In genomic region chr22:43897751-43898261, GRCh38 we compare ENCODE assay signal across 11 cellular contexts. TPM values are rescaled to one million over a fixed set of nuclear protein-coding genes. Genes with fewer than 3 reads are reported as not detected.
DNase-seq lines count a peak whose midpoint lies in the region; ATAC-seq and TF ChIP-seq lines count a peak whose summit lies in the region.
"Had no signal": no experiment of that assay in that cellular context is flagged by ENCODE, and none has a peak within 500 bp of the region (broad histone marks: within the 10 kb centered on the region; RNA-seq: fewer than 3 reads in every experiment).

No MANE protein-coding gene starts in this region.

- H3K4me3 Mint-ChIP-seq in activated naive CD4-positive, alpha-beta T cell treated with anti-CD3 and anti-CD28 coated beads for 36 hours, result no peak overlapping the region
- no peak overlapping the region for H3K4me3 Mint-ChIP-seq in progenitor cell of endocrine pancreas (ENCODE audit: low read depth)

- H3K36me3 Mint-ChIP-seq in activated naive CD4-positive, alpha-beta T cell treated with anti-CD3 and anti-CD28 coated beads, Interleukin-2, amount 50 U/mL, for 72 hours, result no peaks in the 10 kb centered on the region
- no peaks in the 10 kb centered on the region for H3K36me3 Mint-ChIP-seq in activated naive CD4-positive, alpha-beta T cell treated with anti-CD3 and anti-CD28 coated beads for 36 hours (ENCODE audit: low read depth)
- no peaks in the 10 kb centered on the region for H3K36me3 Mint-ChIP-seq in progenitor cell of endocrine pancreas (ENCODE audit: insufficient read depth)

- DNase-seq in activated naive CD4-positive, alpha-beta T cell treated with anti-CD3 and anti-CD28 coated beads, Interleukin-2, amount 50 U/mL, for 72 hours (ENCODE audit: low spot score in 2 of 2), result no peak
- no peak for DNase-seq in activated naive CD4-positive, alpha-beta T cell treated with anti-CD3 and anti-CD28 coated beads for 36 hours
- DNase-seq in RKO (ENCODE audit: low spot score) (peak; percentile 20), fibroblast of peridontal ligament (ENCODE audit: extremely low read depth) (peak; percentile 66), sciatic nerve (ENCODE audit: low spot score) (no peak), progenitor cell of endocrine pancreas (ENCODE audit: low spot score, unreplicated experiment) (no peak)
- DNase-seq: activated gamma-delta T cell treated with Interleukin-2 at 50 U/mL for 16 hours; BE2C; stimulated activated naive CD4-positive, alpha-beta T cell treated with Interleukin-2 at 50 U/mL for 16 hours had no signal

- H3K9me3 Mint-ChIP-seq in activated naive CD4-positive, alpha-beta T cell treated with anti-CD3 and anti-CD28 coated beads, Interleukin-2, amount 50 U/mL, for 72 hours, result no peaks in the 10 kb centered on the region
- no peaks in the 10 kb centered on the region for H3K9me3 Mint-ChIP-seq in activated naive CD4-positive, alpha-beta T cell treated with anti-CD3 and anti-CD28 coated beads for 36 hours
- H3K9me3 Mint-ChIP-seq in progenitor cell of endocrine pancreas (ENCODE audit: low read depth), result no peaks in the 10 kb centered on the region

- intact Hi-C loops in activated naive CD4-positive, alpha-beta T cell treated with anti-CD3 and anti-CD28 coated beads for 36 hours (cut with micrococcal nuclease), result no loop called here
- intact Hi-C loops in sciatic nerve (cut with DNase I), result no loop called here

- no peak overlapping the region for H3K27ac Mint-ChIP-seq in activated naive CD4-positive, alpha-beta T cell treated with anti-CD3 and anti-CD28 coated beads, Interleukin-2, amount 50 U/mL, for 72 hours
- H3K27ac Mint-ChIP-seq in activated naive CD4-positive, alpha-beta T cell treated with anti-CD3 and anti-CD28 coated beads for 36 hours, result no peak overlapping the region
- H3K27ac Mint-ChIP-seq in progenitor cell of endocrine pancreas, result no peak overlapping the region

- no peaks in the 10 kb centered on the region for H3K4me1 Mint-ChIP-seq in activated naive CD4-positive, alpha-beta T cell treated with anti-CD3 and anti-CD28 coated beads for 36 hours (ENCODE audit: low read depth)
- peaks cover 1% of the 10 kb centered on the region for H3K4me1 Mint-ChIP-seq in progenitor cell of endocrine pancreas (ENCODE audit: low read depth)

- TF ChIP-seq CTCF in progenitor cell of endocrine pancreas (IDR thresholded peaks at IDR 0.05; ENCODE audit: unreplicated experiment), result no peak

- CTCF ChIA-PET in activated naive CD4-positive, alpha-beta T cell treated with anti-CD3 and anti-CD28 coated beads for 36 hours (lab: Charles Lee), result interaction anchor here (0.9 to 1.3 kb wide), 3 partner anchors 11 to 48 kb away, joined by 3 to 5 read pairs (median 4); no protein-coding TSS in a partner anchor

- H3K27me3 Mint-ChIP-seq in activated naive CD4-positive, alpha-beta T cell treated with anti-CD3 and anti-CD28 coated beads for 36 hours (ENCODE audit: low read depth), result peaks cover under 1% of the 10 kb centered on the region
- H3K27me3 Mint-ChIP-seq in progenitor cell of endocrine pancreas, result peaks cover 35% of the 10 kb centered on the region

- ATAC-seq in activated naive CD4-positive, alpha-beta T cell treated with anti-CD3 and anti-CD28 coated beads, Interleukin-2, amount 50 U/mL, for 72 hours, result peak; percentile 80 to 82
- peak; percentile 15 for ATAC-seq in sciatic nerve
- ATAC-seq in HG02623 (IDR thresholded peaks at IDR 0.05; ENCODE audit: unreplicated experiment), result no peak
- ATAC-seq in HG03520 (IDR thresholded peaks at IDR 0.05; ENCODE audit: unreplicated experiment), result no peak

RNA-seq across cellular contexts. Expression of gene PNPLA5, which starts 6.0 kb away (rescaled TPM):
- total RNA-seq in activated naive CD4-positive, alpha-beta T cell treated with anti-CD3 and anti-CD28 coated beads, Interleukin-2, amount 50 U/mL, for 72 hours, result not detected
- total RNA-seq in activated naive CD4-positive, alpha-beta T cell treated with anti-CD3 and anti-CD28 coated beads for 36 hours, result not detected
- total RNA-seq in sciatic nerve (not detected), progenitor cell of endocrine pancreas (not detected in 2 replicates)

RNA-seq across cellular contexts. Expression of gene PNPLA3, which starts 25.8 kb away (rescaled TPM):
- total RNA-seq in activated naive CD4-positive, alpha-beta T cell treated with anti-CD3 and anti-CD28 coated beads, Interleukin-2, amount 50 U/mL, for 72 hours, result under 1 TPM; 0.39 to 0.58 TPM
- total RNA-seq in activated naive CD4-positive, alpha-beta T cell treated with anti-CD3 and anti-CD28 coated beads for 36 hours, result under 1 TPM; 0.29 to 0.77 TPM
- total RNA-seq in sciatic nerve (7.8 TPM), progenitor cell of endocrine pancreas (11.4 and 12.2 TPM in 2 replicates)

RNA-seq across cellular contexts. Expression of gene SULT4A1, which starts 35.5 kb away (rescaled TPM):
- under 1 TPM in 1 of 2 donors, not detected in 1; 0.29 TPM for total RNA-seq in activated naive CD4-positive, alpha-beta T cell treated with anti-CD3 and anti-CD28 coated beads, Interleukin-2, amount 50 U/mL, for 72 hours
- total RNA-seq in activated naive CD4-positive, alpha-beta T cell treated with anti-CD3 and anti-CD28 coated beads for 36 hours, result not detected
- total RNA-seq in sciatic nerve (0.27 TPM), progenitor cell of endocrine pancreas (6.6 and 7.0 TPM in 2 replicates)

RNA-seq across cellular contexts. Expression of gene SAMM50, which starts 57.4 kb away (rescaled TPM):
- 10 to 100 TPM; 41.7 to 51.1 TPM for total RNA-seq in activated naive CD4-positive, alpha-beta T cell treated with anti-CD3 and anti-CD28 coated beads, Interleukin-2, amount 50 U/mL, for 72 hours
- total RNA-seq in activated naive CD4-positive, alpha-beta T cell treated with anti-CD3 and anti-CD28 coated beads for 36 hours, result 10 to 100 TPM; 35.9 to 37.8 TPM
- total RNA-seq in sciatic nerve (28.0 TPM), progenitor cell of endocrine pancreas (50.9 and 53.7 TPM in 2 replicates)

Comparison
In these comparisons a context has a peak if more than half of its experiments do, and no peak if none do; other contexts are left out.
1. ATAC-seq: peak in activated naive CD4-positive, alpha-beta T cell treated with anti-CD3 and anti-CD28 coated beads, Interleukin-2, amount 50 U/mL, for 72 hours (2 of 2) and sciatic nerve (single experiment); none in HG02623 (single experiment) and HG03520 (single experiment).
2. DNase-seq: peak in RKO (single experiment) and fibroblast of peridontal ligament (single experiment); none in activated naive CD4-positive, alpha-beta T cell treated with anti-CD3 and anti-CD28 coated beads, Interleukin-2, amount 50 U/mL, for 72 hours (0 of 2), activated naive CD4-positive, alpha-beta T cell treated with anti-CD3 and anti-CD28 coated beads for 36 hours (single experiment), sciatic nerve (single experiment) and progenitor cell of endocrine pancreas (single experiment).